31 cellular contexts compared by ENCODE assay signal in the genomic region with DNA sequence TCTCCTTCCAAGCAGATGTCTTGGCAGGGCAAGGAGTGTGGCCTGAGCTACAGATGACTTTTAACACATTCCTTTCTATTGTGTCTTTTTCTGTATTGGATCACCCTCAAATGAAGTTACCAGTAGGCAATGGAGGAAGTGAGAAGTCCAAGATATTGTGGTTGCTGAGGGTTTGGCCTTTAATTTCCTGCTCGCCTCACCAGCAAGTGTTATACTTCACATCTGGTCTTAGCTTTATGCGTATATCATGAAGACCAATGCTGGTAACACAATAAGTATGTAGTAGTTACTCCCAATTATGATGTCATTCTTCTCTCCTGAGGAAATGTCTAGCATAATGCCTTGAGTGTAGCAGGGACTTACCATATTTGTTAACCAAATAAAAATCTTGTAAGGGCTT.
DNase-seq lines count a peak whose midpoint lies in the region; ATAC-seq and TF ChIP-seq lines count a peak whose summit lies in the region.
"Had no signal": no experiment of that assay in that cellular context is flagged by ENCODE, and none has a peak within 500 bp of the region (broad histone marks: within the 10 kb centered on the region; RNA-seq: fewer than 3 reads in every experiment).

No MANE protein-coding gene starts in this region.

- H3K36me3 ChIP-seq in CD8-positive, alpha-beta T cell (ENCODE audit: insufficient read depth, low read length): no peaks in the 10 kb centered on the region
- no peaks in the 10 kb centered on the region for H3K36me3 ChIP-seq in gastrocnemius medialis
- H3K36me3 ChIP-seq: heart left ventricle, neural progenitor cell, Peyer's patch had no signal

- no peak overlapping the region for H3K4me3 Mint-ChIP-seq in CD8-positive, alpha-beta T cell
- H3K4me3 Mint-ChIP-seq: activated CD4-positive, alpha-beta T cell treated with anti-CD3 and anti-CD28 coated beads for 36 hours; activated naive CD8-positive, alpha-beta T cell; neural progenitor cell had no signal

- CTCF ChIA-PET in CD8-positive, alpha-beta T cell (lab: Charles Lee): no interaction called here

- no peaks in the 10 kb centered on the region for H3K36me3 Mint-ChIP-seq in CD8-positive, alpha-beta T cell
- H3K36me3 Mint-ChIP-seq: activated naive CD8-positive, alpha-beta T cell; neural progenitor cell had no signal

- no peaks in the 10 kb centered on the region for H3K4me1 Mint-ChIP-seq in CD8-positive, alpha-beta T cell (ENCODE audit: low read depth)
- H3K4me1 Mint-ChIP-seq: activated CD4-positive, alpha-beta T cell treated with anti-CD3 and anti-CD28 coated beads for 36 hours; neural progenitor cell had no signal

- H3K4me1 ChIP-seq in CD8-positive, alpha-beta T cell (ENCODE audit: insufficient read depth, low read length): no peaks in the 10 kb centered on the region
- H3K4me1 ChIP-seq in gastrocnemius medialis: no peaks in the 10 kb centered on the region
- H3K4me1 ChIP-seq: heart left ventricle, neural progenitor cell, parathyroid adenoma, Peyer's patch had no signal

- H3K9me3 ChIP-seq in CD8-positive, alpha-beta T cell (ENCODE audit: low read length): no peaks in the 10 kb centered on the region
- no peaks in the 10 kb centered on the region for H3K9me3 ChIP-seq in gastrocnemius medialis
- H3K9me3 ChIP-seq: heart left ventricle, Peyer's patch had no signal

- TF ChIP-seq CTCF in fibroblast of mammary gland (conservative IDR thresholded peaks at IDR 0.05; ENCODE audit: control insufficient read depth, insufficient read depth, low read depth, low read length): no peak
- no peak for TF ChIP-seq CTCF in CD8-positive, alpha-beta T cell (IDR thresholded peaks at IDR 0.05)
- TF ChIP-seq CTCF in gastrocnemius medialis (IDR thresholded peaks at IDR 0.05 in 4 of 5, conservative IDR thresholded peaks at IDR 0.05 in 1 of 5): no peak

- H3K4me3 ChIP-seq in fibroblast of mammary gland (ENCODE audit: control insufficient read depth, low read depth, low read length) (no peak overlapping the region), gastrocnemius medialis (no peak overlapping the region)
- H3K4me3 ChIP-seq in CD8-positive, alpha-beta T cell (ENCODE audit: low read depth, low read length): no peak overlapping the region
- H3K4me3 ChIP-seq: coronary artery, heart left ventricle, K562, neural progenitor cell, Peyer's patch, smooth muscle cell had no signal

- POLR2A ChIA-PET in CD8-positive, alpha-beta T cell (lab: Charles Lee): no interaction called here

- no peak overlapping the region for H3K27ac Mint-ChIP-seq in CD8-positive, alpha-beta T cell
- H3K27ac Mint-ChIP-seq: activated CD4-positive, alpha-beta T cell treated with anti-CD3 and anti-CD28 coated beads for 36 hours; activated naive CD8-positive, alpha-beta T cell; neural progenitor cell had no signal

- H3K27me3 Mint-ChIP-seq in CD8-positive, alpha-beta T cell (ENCODE audit: low read depth): no peaks in the 10 kb centered on the region
- H3K27me3 Mint-ChIP-seq: activated CD4-positive, alpha-beta T cell treated with anti-CD3 and anti-CD28 coated beads for 36 hours; activated naive CD8-positive, alpha-beta T cell had no signal

- no peak for ATAC-seq in CD8-positive, alpha-beta T cell
- no peak for ATAC-seq in gastrocnemius medialis
- ATAC-seq: activated CD4-positive, alpha-beta T cell treated with anti-CD3 and anti-CD28 coated beads for 36 hours; heart left ventricle; K562; left ventricle myocardium superior had no signal

- no peaks in the 10 kb centered on the region for H3K27me3 ChIP-seq in CD8-positive, alpha-beta T cell (ENCODE audit: insufficient read depth, low read length)
- no peaks in the 10 kb centered on the region for H3K27me3 ChIP-seq in gastrocnemius medialis
- H3K27me3 ChIP-seq: heart left ventricle, neural progenitor cell, Peyer's patch had no signal

- no peak overlapping the region for H3K27ac ChIP-seq in CD8-positive, alpha-beta T cell (ENCODE audit: low read depth, low read length)
- H3K27ac ChIP-seq in gastrocnemius medialis: no peak overlapping the region
- H3K27ac ChIP-seq: coronary artery, epithelial cell of prostate, heart left ventricle, neural progenitor cell, parathyroid adenoma, Peyer's patch, VCaP had no signal

- intact Hi-C loops in CD8-positive, alpha-beta T cell (cut with DNase I, micrococcal nuclease): no loop called here
- intact Hi-C loops in gastrocnemius medialis (cut with DNase I; ENCODE audit: low total_unique reads): no loop called here

- in situ Hi-C loops in gastrocnemius medialis (cut with MboI; ENCODE audit: low sequenced_read_pairs in 4 of 4): no loop called here

- no peak for TF ChIP-seq POLR2A in gastrocnemius medialis (IDR thresholded peaks at IDR 0.05)

- peaks cover 12% of the 10 kb centered on the region for H3K9me3 Mint-ChIP-seq in CD8-positive, alpha-beta T cell
- H3K9me3 Mint-ChIP-seq: neural progenitor cell had no signal

- DNase-seq in EL (peak; percentile 63), HCEC 1CT (peak; percentile 33), NCI-H526 treated with DMSO at 0.1 percent for 48 hours (lab: John Stamatoyannopoulos, UW) (peak; percentile 18), fibroblast of mammary gland (ENCODE audit: low read depth) (peak; percentile 25), H4 (ENCODE audit: low spot score) (no peak), gastrocnemius medialis (no peak)
- no peak for DNase-seq in CD8-positive, alpha-beta T cell
- no peak for DNase-seq in activated CD8-positive, alpha-beta memory T cell treated with anti-CD3 and anti-CD28 coated beads for 24 hours
- DNase-seq: activated CD4-positive, alpha-beta T cell treated with anti-CD3 and anti-CD28 coated beads for 36 hours; activated T-cell treated with anti-CD3 and anti-CD28 coated beads for 4 hours; anterior cingulate cortex; C1 segment of cervical spinal cord; caudate nucleus; COR-L47; effector memory CD4-positive, alpha-beta T cell; heart left ventricle; left ventricle myocardium superior; mesendoderm; NCI-H510A; Peyer's patch; retina; SHP77; stimulated activated naive CD4-positive, alpha-beta T cell treated with Interleukin-2 at 50 U/mL for 16 hours had no signal

Comparison
In these comparisons a context has a peak if more than half of its experiments do, and no peak if none do; other contexts are left out.
1. DNase-seq: peak in EL (single experiment), HCEC 1CT (single experiment), NCI-H526 treated with DMSO at 0.1 percent for 48 hours (single experiment) and fibroblast of mammary gland (single experiment); none in H4 (single experiment), CD8-positive, alpha-beta T cell (0 of 7), activated CD8-positive, alpha-beta memory T cell treated with anti-CD3 and anti-CD28 coated beads for 24 hours (single experiment) and gastrocnemius medialis (0 of 2).